1 cellular context compared by ENCODE assay signal in genomic region chr11:60118333-60118732, GRCh38.
TF ChIP-seq lines count a peak whose summit lies in the region.

No MANE protein-coding gene starts in this region.

TF ChIP-seq in H1, 55 proteins besides CTCF, POLR2A, EP300 and RAD21 (continued from another document):
- no peak for TF ChIP-seq CHD7 (IDR thresholded peaks at IDR 0.05; ENCODE audit: insufficient replicate concordance, low read length)
- TF ChIP-seq ASH2L (IDR thresholded peaks at IDR 0.05; ENCODE audit: low read length) = no peak
- no peak for TF ChIP-seq SUZ12 (IDR thresholded peaks at IDR 0.05; ENCODE audit: low read length)
- TF ChIP-seq GABPA (IDR thresholded peaks at IDR 0.05; ENCODE audit: borderline replicate concordance, insufficient read depth, low read length) = no peak
